In genomic region chr1:224616761-224617409, GRCh38 we compare ENCODE assay signal across 8 cellular contexts. TPM values are rescaled to one million over a fixed set of nuclear protein-coding genes. Genes with fewer than 3 reads are reported as not detected.
DNase-seq lines count a peak whose midpoint lies in the region; ATAC-seq, FAIRE-seq and TF ChIP-seq lines count a peak whose summit lies in the region.

No MANE protein-coding gene starts in this region.

- peaks cover 69% of the 10 kb centered on the region for H3K27me3 Mint-ChIP-seq in activated naive CD8-positive, alpha-beta T cell treated with anti-CD3 and anti-CD28 coated beads for 36 hours

- H4K20me1 ChIP-seq in keratinocyte (ENCODE audit: control insufficient read depth, extremely low read depth, insufficient read depth, low read length), result no peaks in the 10 kb centered on the region

- peak overlapping the region; percentile 18 to 60 (median 44) for H3K4me3 ChIP-seq in heart right ventricle
- H3K4me3 ChIP-seq in keratinocyte (ENCODE audit: control insufficient read depth in 2 of 3, extremely low read depth in 1 of 3, insufficient read depth in 2 of 3, low read depth in 1 of 3, low read length in 3 of 3), result peak overlapping the region; percentile 17 to 60 (median 27)
- peak overlapping the region; percentile 46 for H3K4me3 ChIP-seq in upper lobe of right lung

- no peaks in the 10 kb centered on the region for H3K79me2 ChIP-seq in keratinocyte (ENCODE audit: control insufficient read depth, insufficient read depth, low read length)

- intact Hi-C loops in heart right ventricle (cut with DNase I) (loop anchor here in 1 of 10 donors (10.0 kb wide), 1 partner anchor 92 kb away; no protein-coding TSS in a partner anchor), Right ventricle myocardium superior (cut with DNase I) (no loop called here), upper lobe of right lung (cut with DNase I) (no loop called here)

- no peak overlapping the region for H3K27ac Mint-ChIP-seq in activated naive CD8-positive, alpha-beta T cell treated with anti-CD3 and anti-CD28 coated beads for 36 hours

- POLR2A ChIA-PET in HEK293T (lab: Yijun Ruan, JAX), result interaction anchor here (1.1 to 1.4 kb wide), 5 partner anchors 9 to 26 kb away, joined by 3 to 5 read pairs (median 3); no protein-coding TSS in a partner anchor

- H3K4me1 Mint-ChIP-seq in activated naive CD8-positive, alpha-beta T cell treated with anti-CD3 and anti-CD28 coated beads for 36 hours, result peaks cover 23% of the 10 kb centered on the region

- peak overlapping the region; percentile 71 for H3K4me2 ChIP-seq in keratinocyte (ENCODE audit: control insufficient read depth, extremely low read depth, insufficient read depth, low read depth, low read length)

- dilution Hi-C loops in keratinocyte (cut with MboI; ENCODE audit: extremely low pct_ligation_motif_present, low sequenced_read_pairs), result no loop called here

- no peaks in the 10 kb centered on the region for H3K36me3 ChIP-seq in heart right ventricle
- H3K36me3 ChIP-seq in keratinocyte (ENCODE audit: control insufficient read depth in 2 of 2, extremely low read depth in 1 of 2, insufficient read depth in 2 of 2, low read length in 2 of 2), result no peaks in the 10 kb centered on the region
- no peaks in the 10 kb centered on the region for H3K36me3 ChIP-seq in upper lobe of right lung

- WGBS in heart right ventricle, 2 donors, result 1 to 2% methylated on average over 52 of the region's 52 CpGs

- H3K36me3 Mint-ChIP-seq in activated naive CD8-positive, alpha-beta T cell treated with anti-CD3 and anti-CD28 coated beads for 36 hours, result peaks cover 5% of the 10 kb centered on the region

- H3K4me3 Mint-ChIP-seq in activated naive CD8-positive, alpha-beta T cell treated with anti-CD3 and anti-CD28 coated beads for 36 hours, result peak overlapping the region; percentile 62

- H3K27me3 ChIP-seq in heart right ventricle, result peaks cover 6 to 83% (median 72%) of the 10 kb centered on the region in 7 donors
- peaks cover 57% of the 10 kb centered on the region for H3K27me3 ChIP-seq in keratinocyte (ENCODE audit: control insufficient read depth, extremely low read depth, insufficient read depth, low read length)
- H3K27me3 ChIP-seq in upper lobe of right lung, result peaks cover 39% of the 10 kb centered on the region

- no peak for TF ChIP-seq CTCF in heart right ventricle (IDR thresholded peaks at IDR 0.05)
- TF ChIP-seq CTCF in keratinocyte (optimal IDR thresholded peaks at IDR 0.05 in 1 of 3, IDR thresholded peaks at IDR 0.05 in 1 of 3, conservative IDR thresholded peaks at IDR 0.05 in 1 of 3; ENCODE audit: extremely low read depth in 1 of 3, insufficient read depth in 2 of 3, low read length in 3 of 3), result no peak
- no peak for TF ChIP-seq CTCF in upper lobe of right lung (IDR thresholded peaks at IDR 0.05)

- H3K4me1 ChIP-seq in heart right ventricle, result peaks cover 5 to 21% (median 18%) of the 10 kb centered on the region in 9 donors
- H3K4me1 ChIP-seq in keratinocyte (ENCODE audit: control insufficient read depth, extremely low read depth, insufficient read depth, low read length), result peaks cover 8% of the 10 kb centered on the region
- peaks cover 19% of the 10 kb centered on the region for H3K4me1 ChIP-seq in upper lobe of right lung

- H2AFZ ChIP-seq in keratinocyte (ENCODE audit: control insufficient read depth, low read length), result no peak overlapping the region

- H3K9me3 Mint-ChIP-seq in activated naive CD8-positive, alpha-beta T cell treated with anti-CD3 and anti-CD28 coated beads for 36 hours, result peaks cover 5% of the 10 kb centered on the region

- ATAC-seq in heart right ventricle, result no peak
- ATAC-seq in Right ventricle myocardium superior (ENCODE audit: poor library complexity), result no peak
- no peak for ATAC-seq in upper lobe of right lung
- no peak for ATAC-seq in HG03432 (IDR thresholded peaks at IDR 0.05; ENCODE audit: unreplicated experiment)

- H3K27ac ChIP-seq in heart right ventricle (no peak overlapping the region), keratinocyte (ENCODE audit: control insufficient read depth, insufficient read depth, low read length) (no peak overlapping the region), upper lobe of right lung (no peak overlapping the region)

- H3K9me3 ChIP-seq in heart right ventricle (no peaks in the 10 kb centered on the region), keratinocyte (ENCODE audit: control insufficient read depth, low read depth, low read length) (no peaks in the 10 kb centered on the region), upper lobe of right lung (no peaks in the 10 kb centered on the region)

- H3K9me1 ChIP-seq in keratinocyte (ENCODE audit: control insufficient read depth, extremely low read depth, insufficient read depth, low read length), result no peaks in the 10 kb centered on the region

- DNase-seq in heart right ventricle, result no peak
- DNase-seq in Right ventricle myocardium superior, result no peak
- no peak for DNase-seq in activated naive CD8-positive, alpha-beta T cell treated with anti-CD3 and anti-CD28 coated beads for 36 hours
- DNase-seq in keratinocyte (ENCODE audit: low read depth, low spot score), result no peak
- no peak for DNase-seq in upper lobe of right lung
- no peak for DNase-seq in DMS53 treated with DMSO at 0.1 percent for 48 hours (lab: John Stamatoyannopoulos, UW; ENCODE audit: unreplicated experiment)
- DNase-seq in HEK293T (ENCODE audit: extremely low spot score), result no peak

- FAIRE-seq in keratinocyte (lab: Jason Lieb, UNC), result no peak

- H3K9ac ChIP-seq in keratinocyte (ENCODE audit: control insufficient read depth, extremely low read depth, insufficient read depth, low read length), result no peak overlapping the region

- CTCF ChIA-PET in HEK293T (lab: Yijun Ruan, JAX), result interaction anchor here (0.8 to 1.2 kb wide), 4 partner anchors 14 to 306 kb away, joined by 3 to 5 read pairs (median 4); no protein-coding TSS in a partner anchor

TF ChIP-seq in HEK293T, 16 proteins besides CTCF, POLR2A, EP300 and RAD21:
- no peak for TF ChIP-seq FOXK2 (IDR thresholded peaks at IDR 0.05)
- no peak for TF ChIP-seq ELF4 (IDR thresholded peaks at IDR 0.05)
- no peak for TF ChIP-seq BHLHE40 (IDR thresholded peaks at IDR 0.05; ENCODE audit: borderline replicate concordance)
- TF ChIP-seq TARDBP (IDR thresholded peaks at IDR 0.05), result no peak
- TF ChIP-seq FOXA1 (IDR thresholded peaks at IDR 0.05), result no peak
- TF ChIP-seq CTBP1 (IDR thresholded peaks at IDR 0.05; ENCODE audit: borderline replicate concordance), result no peak
- no peak for TF ChIP-seq ARNT (IDR thresholded peaks at IDR 0.05)
- no peak for TF ChIP-seq HDGF (IDR thresholded peaks at IDR 0.05; ENCODE audit: borderline replicate concordance)
- TF ChIP-seq SP1 (IDR thresholded peaks at IDR 0.05), result no peak
- TF ChIP-seq L3MBTL2 (conservative IDR thresholded peaks at IDR 0.05), result no peak; the same call in 1 of the 2 replicates
- no peak for TF ChIP-seq ZNF384 (IDR thresholded peaks at IDR 0.05)
- TF ChIP-seq NFRKB (IDR thresholded peaks at IDR 0.05), result no peak

RNA-seq across cellular contexts. Expression of gene CNIH3, which starts 0.8 kb away (rescaled TPM):
- total RNA-seq in heart right ventricle, result 1 to 10 TPM in 5 of 10 donors, under 1 TPM in 5; 0.28 to 1.8 (median 0.97) TPM
- under 1 TPM; 0.39 to 0.66 TPM for polyA plus RNA-seq in heart right ventricle
- total RNA-seq in Right ventricle myocardium superior, result 1.2 TPM
- total RNA-seq in activated naive CD8-positive, alpha-beta T cell treated with anti-CD3 and anti-CD28 coated beads for 36 hours, result 1 to 10 TPM; 1.3 to 1.4 TPM
- 0.71 to 1.5 TPM (median 0.81 TPM) in 3 replicates for polyA plus RNA-seq in keratinocyte
- not detected for polyA plus RNA-seq in keratinocyte (2011; ENCODE audit: low read depth)
- 0.57 and 0.65 TPM in 2 replicates for polyA plus RNA-seq in keratinocyte (2011; cell fraction: cytosol; rRNA removed)
- polyA plus RNA-seq in keratinocyte (2011; cell fraction: nucleus; rRNA removed), result 0.70 and 0.88 TPM in 2 replicates
- 1.2 and 1.5 TPM in 2 replicates for polyA plus RNA-seq in keratinocyte (2012; ENCODE audit: low replicate concordance)
- 1.7 to 4.0 TPM (median 2.6 TPM) in 3 replicates for polyA minus RNA-seq in keratinocyte
- polyA minus RNA-seq in keratinocyte (2011; cell fraction: cytosol; rRNA and poly(A)+ RNA removed), result not detected
- 0.95 and 2.8 TPM in 2 replicates for polyA minus RNA-seq in keratinocyte (2011; cell fraction: nucleus; rRNA and poly(A)+ RNA removed)
- 4.8 TPM for total RNA-seq in upper lobe of right lung
